ENCODE assay signal across 9 cellular contexts in the genomic region with DNA sequence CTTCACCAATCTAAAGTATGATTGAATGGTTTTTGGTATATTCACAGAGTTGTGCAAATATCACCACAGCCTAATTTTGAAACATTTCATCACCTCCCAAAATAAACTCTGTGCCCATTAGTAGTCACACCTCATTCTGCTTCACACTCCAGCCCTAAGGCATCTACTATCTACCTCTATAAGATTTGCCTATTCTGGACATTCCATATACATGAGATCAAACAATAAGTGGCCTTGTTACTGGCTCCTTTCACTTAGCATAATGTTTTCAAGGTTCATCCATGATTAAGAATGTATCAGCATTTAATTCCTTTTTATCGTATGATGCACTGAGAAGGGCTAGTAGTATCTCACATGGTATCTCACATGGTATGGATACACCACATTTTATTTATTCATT.
"Had no signal": no experiment of that assay in that cellular context is flagged by ENCODE, and none has a peak within 500 bp of the region (broad histone marks: within the 10 kb centered on the region; RNA-seq: fewer than 3 reads in every experiment).

No MANE protein-coding gene starts in this region.

- H3K27ac Mint-ChIP-seq: GM23338, HFFc6 had no signal

- H3K4me3 Mint-ChIP-seq: GM23338, HFFc6 had no signal

- DNase-seq: H7, HFFc6, IMR-90, KG1 had no signal

- H3K36me3 ChIP-seq: HAP-1 had no signal

- H3K9me3 Mint-ChIP-seq: GM23338, HFFc6 had no signal

- H3K4me3 ChIP-seq: GM23338, HAP-1, K562 had no signal

- FAIRE-seq: HTR-8/SVneo, K562 had no signal

- ATAC-seq: GM23338, HCT116, K562 had no signal
